Comparison of ENCODE assay signal across 19 cellular contexts in the genomic region with DNA sequence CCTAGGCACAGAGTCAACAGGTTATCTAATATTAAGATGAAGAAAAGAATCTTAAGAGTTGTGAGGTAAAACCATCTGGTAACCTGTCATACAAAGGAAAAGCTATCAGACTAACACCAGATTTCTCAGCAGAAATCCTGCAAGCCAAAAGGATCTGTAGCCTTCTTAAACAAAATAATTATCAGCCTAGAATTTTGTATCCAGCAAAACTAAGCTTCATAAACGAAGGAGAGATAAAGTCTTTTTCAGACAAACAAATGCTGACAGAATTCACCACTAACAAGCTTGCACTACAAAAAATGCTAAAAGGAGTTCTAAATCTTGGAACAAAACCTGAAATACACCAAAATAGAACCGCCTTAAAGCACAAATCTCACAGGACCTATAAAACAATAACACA. TPM values are rescaled to one million over a fixed set of nuclear protein-coding genes. Genes with fewer than 3 reads are reported as not detected.
DNase-seq lines count a peak whose midpoint lies in the region; ATAC-seq and TF ChIP-seq lines count a peak whose summit lies in the region.
"Had no signal": no experiment of that assay in that cellular context is flagged by ENCODE, and none has a peak within 500 bp of the region (broad histone marks: within the 10 kb centered on the region; RNA-seq: fewer than 3 reads in every experiment).

No MANE protein-coding gene starts in this region.

- H3K9ac ChIP-seq in HUES6 (ENCODE audit: low read length) (no peak overlapping the region), endodermal cell (ENCODE audit: extremely low read depth, low read length, poor library complexity, severe bottlenecking) (no peak overlapping the region)

- TF ChIP-seq CTCF in endodermal cell (conservative IDR thresholded peaks at IDR 0.05) (no peak), mesothelial cell of epicardium (IDR thresholded peaks at IDR 0.05; ENCODE audit: unreplicated experiment) (no peak), type B pancreatic cell (conservative IDR thresholded peaks at IDR 0.05) (no peak)

- no peak for DNase-seq in endodermal cell
- no peak for DNase-seq in mesothelial cell of epicardium (ENCODE audit: low spot score in 2 of 2, unreplicated experiment in 2 of 2)
- DNase-seq in type B pancreatic cell (ENCODE audit: extremely low spot score, unreplicated experiment), result no peak
- no peak for DNase-seq in NCI-H1105 treated with DMSO at 0.1 percent for 48 hours (lab: John Stamatoyannopoulos, UW)
- no peak for DNase-seq in NCI-H524 treated with DMSO at 0.1 percent for 48 hours (lab: John Stamatoyannopoulos, UW)
- no peak for DNase-seq in AG08396 (ENCODE audit: low spot score)
- DNase-seq in T-cell, result no peak
- DNase-seq: ACHN; AML-193; Caco-2; CD4-positive, alpha-beta T cell; DMS153; DMS79; GDM1; HCEC 1CT; HFFc6 had no signal

- H3K9me3 Mint-ChIP-seq in endodermal cell, result peaks cover 45% of the 10 kb centered on the region
- H3K9me3 Mint-ChIP-seq in mesothelial cell of epicardium, result peaks cover 27% of the 10 kb centered on the region
- peaks cover 8% of the 10 kb centered on the region for H3K9me3 Mint-ChIP-seq in type B pancreatic cell
- peaks cover 0 to 12% (median 0%) of the 10 kb centered on the region in 3 donors for H3K9me3 Mint-ChIP-seq in T-cell
- H3K9me3 Mint-ChIP-seq: HFFc6 had no signal

- CTCF ChIA-PET in T-cell (lab: Charles Lee), result interaction anchor here in 1 of 2 donors (0.9 to 1.1 kb wide), 2 partner anchors 11 to 160 kb away, joined by 4 read pairs; no protein-coding TSS in a partner anchor

- H3K4me1 ChIP-seq in HUES6 (ENCODE audit: control insufficient read depth, insufficient read depth, low read length), result no peaks in the 10 kb centered on the region
- H3K4me1 ChIP-seq in endodermal cell (ENCODE audit: control insufficient read depth, insufficient read depth, low read length), result no peaks in the 10 kb centered on the region
- H3K4me1 ChIP-seq: Caco-2 had no signal

- H3K27me3 ChIP-seq in HUES6 (ENCODE audit: control insufficient read depth, insufficient read depth, low read length) (no peaks in the 10 kb centered on the region), endodermal cell (ENCODE audit: control insufficient read depth, insufficient read depth, low read length, poor library complexity, severe bottlenecking) (no peaks in the 10 kb centered on the region)

- H3K27ac Mint-ChIP-seq in endodermal cell, result no peak overlapping the region
- H3K27ac Mint-ChIP-seq in mesothelial cell of epicardium, result no peak overlapping the region
- no peak overlapping the region for H3K27ac Mint-ChIP-seq in type B pancreatic cell
- H3K27ac Mint-ChIP-seq in T-cell, result no peak overlapping the region
- H3K27ac Mint-ChIP-seq: CD4-positive, alpha-beta T cell; HFFc6 had no signal

- H3K27ac ChIP-seq in HUES6 (ENCODE audit: low read depth, low read length) (no peak overlapping the region), endodermal cell (ENCODE audit: low read depth, low read length) (no peak overlapping the region)
- H3K27ac ChIP-seq: C4-2B, HL-60 had no signal

- H3K27me3 Mint-ChIP-seq in endodermal cell (ENCODE audit: insufficient read depth), result peaks cover 15% of the 10 kb centered on the region
- peaks cover 2% of the 10 kb centered on the region for H3K27me3 Mint-ChIP-seq in mesothelial cell of epicardium (ENCODE audit: low read depth)
- H3K27me3 Mint-ChIP-seq in type B pancreatic cell, result peaks cover 14% of the 10 kb centered on the region
- H3K27me3 Mint-ChIP-seq in T-cell, result peaks cover 26 to 27% of the 10 kb centered on the region in 2 donors

- H3K9me3 ChIP-seq in HUES6 (ENCODE audit: control insufficient read depth, insufficient read depth, low read depth, low read length) (peaks cover 22% of the 10 kb centered on the region; the same call in 1 of the 2 replicates), endodermal cell (ENCODE audit: control insufficient read depth, low read length) (peaks cover 37% of the 10 kb centered on the region)

- H3K36me3 Mint-ChIP-seq in endodermal cell (ENCODE audit: low read depth), result peaks cover 14% of the 10 kb centered on the region
- H3K36me3 Mint-ChIP-seq in mesothelial cell of epicardium, result peaks cover 2% of the 10 kb centered on the region
- no peaks in the 10 kb centered on the region for H3K36me3 Mint-ChIP-seq in type B pancreatic cell
- H3K36me3 Mint-ChIP-seq in T-cell, result peaks cover 3% of the 10 kb centered on the region

- peak overlapping the region; percentile 51; the same call in 1 of the 2 replicates for H3K4me3 ChIP-seq in HUES6 (ENCODE audit: low read depth, low read length)
- peak overlapping the region; percentile 45 for H3K4me3 ChIP-seq in endodermal cell (ENCODE audit: low read length)

- POLR2A ChIA-PET in T-cell (lab: Charles Lee), result no interaction called here

- ATAC-seq in T-cell (replicated peaks in 1 of 4), result no peak

- 80 to 91% methylated on average over 1 to 2 of the region's 2 CpGs for WGBS in endodermal cell (ENCODE audit: insufficient coverage in 1 of 2, insufficient read length in 1 of 2), 2 experiments

- H3K36me3 ChIP-seq in HUES6 (ENCODE audit: control insufficient read depth, insufficient read depth, low read length) (no peaks in the 10 kb centered on the region), endodermal cell (ENCODE audit: control insufficient read depth, insufficient read depth, low read length) (no peaks in the 10 kb centered on the region)

- peaks cover 1% of the 10 kb centered on the region for H3K4me1 Mint-ChIP-seq in endodermal cell
- no peaks in the 10 kb centered on the region for H3K4me1 Mint-ChIP-seq in mesothelial cell of epicardium
- H3K4me1 Mint-ChIP-seq in type B pancreatic cell (ENCODE audit: unreplicated experiment), result no peaks in the 10 kb centered on the region
- H3K4me1 Mint-ChIP-seq in T-cell, result no peaks in the 10 kb centered on the region

- H3K4me3 Mint-ChIP-seq in endodermal cell (peak overlapping the region; percentile 62), mesothelial cell of epicardium (peak overlapping the region; percentile 52), type B pancreatic cell (peak overlapping the region; percentile 42), T-cell (no peak overlapping the region)
- H3K4me3 Mint-ChIP-seq: CD4-positive, alpha-beta T cell; HFFc6 had no signal

RNA-seq across cellular contexts. Expression of a gene that starts 9.9 kb away (rescaled TPM):
- total RNA-seq in endodermal cell (1 to 10 TPM; 3.9 to 6.0 TPM), mesothelial cell of epicardium (1.2 to 2.0 TPM (median 1.8 TPM) in 3 replicates), type B pancreatic cell (ENCODE audit: low replicate concordance) (2.3 and 2.4 TPM in 2 replicates), T-cell (under 1 TPM; 0.20 to 0.70 (median 0.41) TPM)
- polyA plus RNA-seq in endodermal cell (2013, experiment 1 of 2), result 3.3 TPM
- 2.7 TPM for polyA plus RNA-seq in endodermal cell (2013, experiment 2 of 2)
- total RNA-seq: HFFc6 had no signal

Comparison
In these comparisons a context has a peak if more than half of its experiments do, and no peak if none do; other contexts are left out.
1. H3K4me3 Mint-ChIP-seq: peak in endodermal cell (single experiment), mesothelial cell of epicardium (single experiment) and type B pancreatic cell (single experiment); none in T-cell (0 of 3).